8 cellular contexts compared by ENCODE assay signal in the genomic region with DNA sequence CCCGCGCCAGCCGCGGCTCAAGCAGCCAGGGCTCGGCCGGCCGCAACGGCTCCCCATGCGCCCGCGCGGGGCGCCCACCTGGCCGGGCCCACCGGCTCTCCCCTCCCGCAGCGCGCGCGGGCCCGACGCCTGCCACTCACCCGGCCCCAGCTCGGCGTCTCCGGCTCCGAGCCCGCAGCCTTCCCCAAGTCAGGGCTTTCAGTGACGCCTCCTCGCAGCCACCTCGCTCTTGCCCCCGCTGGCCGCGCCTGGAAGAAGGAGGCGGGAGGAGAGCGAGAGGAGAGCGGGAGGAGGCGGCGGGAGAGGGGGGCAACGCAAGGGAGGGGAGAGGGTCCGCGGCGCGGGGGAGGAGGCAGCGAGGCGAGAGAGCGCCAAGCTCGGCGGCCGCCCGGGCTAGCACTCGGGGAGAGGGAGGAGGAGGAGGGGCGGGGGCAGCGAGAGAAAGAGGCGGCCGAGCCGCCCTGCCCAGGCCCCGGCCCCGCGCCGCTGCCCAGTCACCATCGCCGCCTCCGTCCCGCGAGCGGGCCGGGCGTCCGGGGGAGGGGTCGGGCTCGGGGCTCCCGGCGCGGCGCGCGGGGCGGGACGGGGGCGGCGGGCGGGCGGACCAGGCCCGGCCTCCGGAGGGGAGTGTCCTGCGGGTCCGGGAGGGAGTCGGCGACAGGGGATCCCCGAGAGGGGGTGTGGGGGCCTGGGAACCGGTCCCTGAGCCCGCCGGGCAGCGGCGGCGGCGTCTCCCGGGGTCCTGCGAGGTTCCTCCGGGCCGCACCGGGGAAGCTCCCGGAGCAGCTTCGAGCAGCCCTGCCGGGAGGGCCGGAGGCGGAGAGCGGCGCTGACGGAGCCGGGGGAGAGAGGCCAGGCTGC.
DNase-seq lines count a peak whose midpoint lies in the region; ATAC-seq and TF ChIP-seq lines count a peak whose summit lies in the region.

A gene with protein sequence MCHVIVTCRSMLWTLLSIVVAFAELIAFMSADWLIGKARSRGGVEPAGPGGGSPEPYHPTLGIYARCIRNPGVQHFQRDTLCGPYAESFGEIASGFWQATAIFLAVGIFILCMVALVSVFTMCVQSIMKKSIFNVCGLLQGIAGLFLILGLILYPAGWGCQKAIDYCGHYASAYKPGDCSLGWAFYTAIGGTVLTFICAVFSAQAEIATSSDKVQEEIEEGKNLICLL (minus strand): TSS at position 414 of the 861 bp plus-strand sequence. CDS start 138,559 bp downstream, outside the sequence.

- H3K9ac ChIP-seq in adipocyte (ENCODE audit: low read length), result peak within 1 kb of the TSS; percentile 90

- TF ChIP-seq CTCF in neutrophil (IDR thresholded peaks at IDR 0.05), result no peak

- H3K4me3 ChIP-seq in adipocyte (ENCODE audit: low read length), result peak within 1 kb of the TSS; percentile 92
- peak within 1 kb of the TSS; percentile 56 to 62 for H3K4me3 ChIP-seq in neutrophil (ENCODE audit: low read depth in 1 of 2, low read length in 1 of 2)

- H3K9me3 ChIP-seq in adipocyte (ENCODE audit: control insufficient read depth, low read length), result no peaks in the 10 kb centered on the region
- H3K9me3 ChIP-seq in neutrophil, result no peaks in the 10 kb centered on the region

- DNase-seq in AG20443 (ENCODE audit: low spot score) (peak; percentile 92), NCI-H774 (lab: John Stamatoyannopoulos, UW) (peak; percentile 46), adipocyte (ENCODE audit: low read depth) (peak; percentile 91), head of caudate nucleus (peak in 40 of 42 donors; percentile 40 to 87 (median 70)), NK-92 (lab: John Stamatoyannopoulos, UW; ENCODE audit: unreplicated experiment) (no peak)

- H3K27me3 ChIP-seq in adipocyte (replicated peaks; ENCODE audit: control insufficient read depth, insufficient read depth, low read length) (no peaks in the 10 kb centered on the region), neutrophil (peaks cover 92% of the 10 kb centered on the region)

- H3K36me3 ChIP-seq in adipocyte (ENCODE audit: control insufficient read depth, insufficient read depth, low read length, severe bottlenecking), result no peaks in the 10 kb centered on the region
- H3K36me3 ChIP-seq in neutrophil, result no peaks in the 10 kb centered on the region

- H3K4me1 ChIP-seq in adipocyte (ENCODE audit: control insufficient read depth, insufficient read depth, low read length) (peaks cover 39% of the 10 kb centered on the region), neutrophil (ENCODE audit: control insufficient read depth in 1 of 2, insufficient read depth in 1 of 2, low read depth in 1 of 2, low read length in 1 of 2) (peaks cover 15 to 18% of the 10 kb centered on the region in 2 experiments)

- no peak within 1 kb of the TSS for H3K27ac ChIP-seq in neutrophil

- intact Hi-C loops in head of caudate nucleus (cut with DNase I), result loop anchor here (10.0 kb wide), 2 partner anchors 114 to 336 kb away; a partner anchor contains a TSS

- ATAC-seq in GM18520 (IDR thresholded peaks at IDR 0.05; ENCODE audit: unreplicated experiment) (peak; percentile 39), HG03025 (IDR thresholded peaks at IDR 0.05; ENCODE audit: low FRiP score, unreplicated experiment) (peak; percentile 52)
